Comparison of ENCODE assay signal across 1 cellular context in genomic region chr17:21512307-21513011, GRCh38.
TF ChIP-seq lines count a peak whose summit lies in the region.

No MANE protein-coding gene starts in this region.

TF ChIP-seq in HCT116, 20 proteins besides CTCF, POLR2A, EP300 and RAD21 (continued from another document):
- no peak for TF ChIP-seq REST (IDR thresholded peaks at IDR 0.05; ENCODE audit: low read depth)
- no peak for TF ChIP-seq SRF (IDR thresholded peaks at IDR 0.05; ENCODE audit: low read depth)
